Comparison of ENCODE assay signal across 14 cellular contexts in genomic region chr14:21257395-21258193, GRCh38. TPM values are rescaled to one million over a fixed set of nuclear protein-coding genes. Genes with fewer than 3 reads are reported as not detected.
DNase-seq lines count a peak whose midpoint lies in the region; ATAC-seq, FAIRE-seq and TF ChIP-seq lines count a peak whose summit lies in the region.
"Had no signal": no experiment of that assay in that cellular context is flagged by ENCODE, and none has a peak within 500 bp of the region (broad histone marks: within the 10 kb centered on the region; RNA-seq: fewer than 3 reads in every experiment).

No MANE protein-coding gene starts in this region.

- H3K27ac ChIP-seq in effector memory CD4-positive, alpha-beta T cell (ENCODE audit: insufficient read depth, low read length, poor library complexity, severe bottlenecking), result peak overlapping the region; percentile 17
- H3K27ac ChIP-seq in pancreas (no peak overlapping the region), WERI-Rb-1 (no peak overlapping the region)
- H3K27ac ChIP-seq: dorsolateral prefrontal cortex had no signal

- TF ChIP-seq POLR2A in NB4 (IDR thresholded peaks at IDR 0.05; ENCODE audit: extremely low read depth, insufficient read length), result no peak

- no peak for FAIRE-seq in pancreas (lab: Jason Lieb, UNC)

- H3K36me3 ChIP-seq in effector memory CD4-positive, alpha-beta T cell (ENCODE audit: control insufficient read depth, insufficient read depth, low read length), result peaks cover 56% of the 10 kb centered on the region
- H3K36me3 ChIP-seq in pancreas, result peaks cover 0 to 22% (median 4%) of the 10 kb centered on the region in 3 donors
- H3K36me3 ChIP-seq in WERI-Rb-1, result peaks cover 96% of the 10 kb centered on the region

- DNase-seq in NCI-H2107 treated with DMSO at 0.1 percent for 48 hours (lab: John Stamatoyannopoulos, UW; ENCODE audit: unreplicated experiment), result peak; percentile 28
- no peak for DNase-seq in NCI-H2107 (lab: John Stamatoyannopoulos, UW)
- DNase-seq in NB4 (ENCODE audit: low read depth), result peak; percentile 82
- DNase-seq in effector memory CD4-positive, alpha-beta T cell, result no peak
- no peak for DNase-seq in pancreas
- no peak for DNase-seq in KG1 (lab: John Stamatoyannopoulos, UW)
- DNase-seq in WERI-Rb-1, result no peak
- DNase-seq: 8988T; dorsolateral prefrontal cortex; NCI-H524; stimulated activated CD4-positive, alpha-beta T cell treated with anti-CD3 and anti-CD28 coated beads, Interleukin-2, amount 100 ng/mL, for 24 hours had no signal

- intact Hi-C loops in pancreas (cut with DNase I), result no loop called here

- ATAC-seq in pancreas (peak in 3 of 4 donors; percentile 38 to 47 (median 44)), HG03175 (IDR thresholded peaks at IDR 0.05; ENCODE audit: unreplicated experiment) (no peak)
- ATAC-seq: HCT116 had no signal

- H3K4me3 ChIP-seq in NB4 (ENCODE audit: low read depth, low read length) (peak overlapping the region; percentile 39), pancreas (no peak overlapping the region), WERI-Rb-1 (ENCODE audit: low read depth, low read length) (no peak overlapping the region)
- H3K4me3 ChIP-seq in effector memory CD4-positive, alpha-beta T cell (ENCODE audit: insufficient read depth, low read depth, low read length, poor library complexity, severe bottlenecking), result no peak overlapping the region

- no peaks in the 10 kb centered on the region for H3K27me3 ChIP-seq in effector memory CD4-positive, alpha-beta T cell (replicated peaks; ENCODE audit: control insufficient read depth, insufficient read depth, low read length, poor library complexity, severe bottlenecking)
- H3K27me3 ChIP-seq in pancreas, result no peaks in the 10 kb centered on the region
- no peaks in the 10 kb centered on the region for H3K27me3 ChIP-seq in WERI-Rb-1 (ENCODE audit: insufficient read depth, low read depth, severe bottlenecking)
- H3K27me3 ChIP-seq: dorsolateral prefrontal cortex had no signal

- no peaks in the 10 kb centered on the region for H3K9me3 ChIP-seq in effector memory CD4-positive, alpha-beta T cell (ENCODE audit: control insufficient read depth, low read length)
- H3K9me3 ChIP-seq in pancreas (no peaks in the 10 kb centered on the region), WERI-Rb-1 (ENCODE audit: severe bottlenecking) (no peaks in the 10 kb centered on the region)

- H3K4me1 ChIP-seq in effector memory CD4-positive, alpha-beta T cell (ENCODE audit: control insufficient read depth, insufficient read depth, low read length, poor library complexity, severe bottlenecking), result peaks cover 64% of the 10 kb centered on the region
- peaks cover 16 to 46% (median 41%) of the 10 kb centered on the region in 3 donors for H3K4me1 ChIP-seq in pancreas

- TF ChIP-seq CTCF in NB4 (IDR thresholded peaks at IDR 0.05; ENCODE audit: low read depth, low read length) (no peak), pancreas (IDR thresholded peaks at IDR 0.05) (no peak), WERI-Rb-1 (IDR thresholded peaks at IDR 0.05; ENCODE audit: low read depth, low read length) (no peak)

- WGBS in pancreas, 2 donors, result 51 to 56% methylated on average over 12 of the region's 12 CpGs

RNA-seq across cellular contexts. Expression of gene HNRNPC, which starts 11.6 kb away (rescaled TPM):
- total RNA-seq in pancreas, result 100 to 1,000 TPM; 118 to 257 (median 175) TPM
- 100 to 1,000 TPM; 259 to 269 TPM for polyA plus RNA-seq in pancreas

RNA-seq across cellular contexts. Expression of gene RPGRIP1, which starts 22.3 kb away (rescaled TPM):
- under 1 TPM in 3 of 6 donors, not detected in 3; 0.16 to 0.23 (median 0.21) TPM for total RNA-seq in pancreas
- polyA plus RNA-seq in pancreas, result under 1 TPM; 0.08 to 0.31 TPM
- total RNA-seq: kidney epithelial cell had no signal

Comparison
In these comparisons a context has a peak if more than half of its experiments do, and no peak if none do; other contexts are left out.
1. DNase-seq: peak in NCI-H2107 treated with DMSO at 0.1 percent for 48 hours (single experiment) and NB4 (single experiment); none in NCI-H2107 (single experiment), effector memory CD4-positive, alpha-beta T cell (0 of 3), pancreas (0 of 6), KG1 (single experiment) and WERI-Rb-1 (single experiment).